1 cellular context compared by ENCODE assay signal in the genomic region with DNA sequence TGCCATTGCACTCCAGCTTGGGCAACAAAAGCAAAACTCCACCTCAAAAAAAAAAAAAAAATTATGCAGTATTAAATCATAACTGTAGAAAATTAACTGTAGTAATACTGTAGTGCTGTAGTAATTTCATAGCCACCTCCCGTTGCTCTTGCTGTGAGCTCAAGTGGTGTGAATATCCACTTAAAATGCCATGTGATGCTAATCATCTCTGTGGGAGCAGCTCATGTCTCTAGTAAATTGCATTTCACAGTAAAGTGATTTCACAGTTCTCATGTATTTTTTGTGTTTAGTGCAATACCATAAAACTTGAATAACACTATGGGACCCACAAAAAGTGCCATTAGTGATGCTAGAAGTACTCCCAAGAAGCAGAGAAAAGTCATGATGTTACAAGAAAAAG.
TF ChIP-seq lines count a peak whose summit lies in the region.

No MANE protein-coding gene starts in this region.

TF ChIP-seq in HEK293, 187 proteins besides CTCF, POLR2A, EP300 and RAD21 (continued from another document):
- TF ChIP-seq, protein P1, sequence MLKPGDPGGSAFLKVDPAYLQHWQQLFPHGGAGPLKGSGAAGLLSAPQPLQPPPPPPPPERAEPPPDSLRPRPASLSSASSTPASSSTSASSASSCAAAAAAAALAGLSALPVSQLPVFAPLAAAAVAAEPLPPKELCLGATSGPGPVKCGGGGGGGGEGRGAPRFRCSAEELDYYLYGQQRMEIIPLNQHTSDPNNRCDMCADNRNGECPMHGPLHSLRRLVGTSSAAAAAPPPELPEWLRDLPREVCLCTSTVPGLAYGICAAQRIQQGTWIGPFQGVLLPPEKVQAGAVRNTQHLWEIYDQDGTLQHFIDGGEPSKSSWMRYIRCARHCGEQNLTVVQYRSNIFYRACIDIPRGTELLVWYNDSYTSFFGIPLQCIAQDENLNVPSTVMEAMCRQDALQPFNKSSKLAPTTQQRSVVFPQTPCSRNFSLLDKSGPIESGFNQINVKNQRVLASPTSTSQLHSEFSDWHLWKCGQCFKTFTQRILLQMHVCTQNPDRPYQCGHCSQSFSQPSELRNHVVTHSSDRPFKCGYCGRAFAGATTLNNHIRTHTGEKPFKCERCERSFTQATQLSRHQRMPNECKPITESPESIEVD (tag by site-specific recombination; IDR thresholded peaks at IDR 0.05): peak; percentile 100
- TF ChIP-seq ZBTB8A (tag by site-specific recombination; IDR thresholded peaks at IDR 0.05) (peak; percentile 28), ZNF561 (tag by site-specific recombination; IDR thresholded peaks at IDR 0.05; ENCODE audit: borderline replicate concordance) (no peak), ZSCAN23 (tag by site-specific recombination; IDR thresholded peaks at IDR 0.05) (no peak), BCL11B (tag by site-specific recombination; IDR thresholded peaks at IDR 0.05; ENCODE audit: low read depth) (peak; percentile 67), ZNF664 (tag by site-specific recombination; IDR thresholded peaks at IDR 0.05) (peak; percentile 69; the same call in 1 of the 2 replicates), WT1 (tag by site-specific recombination; IDR thresholded peaks at IDR 0.05) (peak; percentile 88), ZNF837 (tag by site-specific recombination; IDR thresholded peaks at IDR 0.05) (no peak), ZNF311 (tag by site-specific recombination; IDR thresholded peaks at IDR 0.05; ENCODE audit: borderline replicate concordance) (no peak), ZNF184 (tag by site-specific recombination; IDR thresholded peaks at IDR 0.05) (no peak), ZNF544 (tag by site-specific recombination; IDR thresholded peaks at IDR 0.05) (no peak), ZNF514 (tag by site-specific recombination; IDR thresholded peaks at IDR 0.05) (no peak), ZNF24 (tag by site-specific recombination; IDR thresholded peaks at IDR 0.05) (peak; percentile 44; the same call in 1 of the 2 replicates), ZNF629 (tag by site-specific recombination; IDR thresholded peaks at IDR 0.05) (0 out of 2 replicates have a peak, but pooled peaks have one; percentile 29), ZNF211 (tag by site-specific recombination; IDR thresholded peaks at IDR 0.05; ENCODE audit: low read depth) (no peak), ZNF830 (tag by site-specific recombination; IDR thresholded peaks at IDR 0.05; ENCODE audit: low read depth) (no peak), KLF10 (tag by site-specific recombination; IDR thresholded peaks at IDR 0.05) (peak; percentile 26; the same call in 1 of the 2 replicates), GLIS1 (tag by site-specific recombination; IDR thresholded peaks at IDR 0.05) (peak; percentile 90), OSR2 (tag by site-specific recombination; IDR thresholded peaks at IDR 0.05) (peak; percentile 81)
- TF ChIP-seq, protein P2, sequence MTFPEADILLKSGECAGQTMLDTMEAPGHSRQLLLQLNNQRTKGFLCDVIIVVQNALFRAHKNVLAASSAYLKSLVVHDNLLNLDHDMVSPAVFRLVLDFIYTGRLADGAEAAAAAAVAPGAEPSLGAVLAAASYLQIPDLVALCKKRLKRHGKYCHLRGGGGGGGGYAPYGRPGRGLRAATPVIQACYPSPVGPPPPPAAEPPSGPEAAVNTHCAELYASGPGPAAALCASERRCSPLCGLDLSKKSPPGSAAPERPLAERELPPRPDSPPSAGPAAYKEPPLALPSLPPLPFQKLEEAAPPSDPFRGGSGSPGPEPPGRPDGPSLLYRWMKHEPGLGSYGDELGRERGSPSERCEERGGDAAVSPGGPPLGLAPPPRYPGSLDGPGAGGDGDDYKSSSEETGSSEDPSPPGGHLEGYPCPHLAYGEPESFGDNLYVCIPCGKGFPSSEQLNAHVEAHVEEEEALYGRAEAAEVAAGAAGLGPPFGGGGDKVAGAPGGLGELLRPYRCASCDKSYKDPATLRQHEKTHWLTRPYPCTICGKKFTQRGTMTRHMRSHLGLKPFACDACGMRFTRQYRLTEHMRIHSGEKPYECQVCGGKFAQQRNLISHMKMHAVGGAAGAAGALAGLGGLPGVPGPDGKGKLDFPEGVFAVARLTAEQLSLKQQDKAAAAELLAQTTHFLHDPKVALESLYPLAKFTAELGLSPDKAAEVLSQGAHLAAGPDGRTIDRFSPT (tag by site-specific recombination; IDR thresholded peaks at IDR 0.05): peak; percentile 63; the same call in 1 of the 2 replicates
- TF ChIP-seq, protein P3, sequence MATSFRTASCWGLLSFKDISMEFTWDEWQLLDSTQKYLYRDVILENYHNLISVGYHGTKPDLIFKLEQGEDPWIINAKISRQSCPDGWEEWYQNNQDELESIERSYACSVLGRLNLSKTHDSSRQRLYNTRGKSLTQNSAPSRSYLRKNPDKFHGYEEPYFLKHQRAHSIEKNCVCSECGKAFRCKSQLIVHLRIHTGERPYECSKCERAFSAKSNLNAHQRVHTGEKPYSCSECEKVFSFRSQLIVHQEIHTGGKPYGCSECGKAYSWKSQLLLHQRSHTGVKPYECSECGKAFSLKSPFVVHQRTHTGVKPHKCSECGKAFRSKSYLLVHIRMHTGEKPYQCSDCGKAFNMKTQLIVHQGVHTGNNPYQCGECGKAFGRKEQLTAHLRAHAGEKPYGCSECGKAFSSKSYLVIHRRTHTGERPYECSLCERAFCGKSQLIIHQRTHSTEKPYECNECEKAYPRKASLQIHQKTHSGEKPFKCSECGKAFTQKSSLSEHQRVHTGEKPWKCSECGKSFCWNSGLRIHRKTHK (tag by site-specific recombination; IDR thresholded peaks at IDR 0.05): no peak
